In genomic region chr1:234823191-234824176, GRCh38 we compare ENCODE assay signal across 27 cellular contexts.
DNase-seq lines count a peak whose midpoint lies in the region; ATAC-seq and TF ChIP-seq lines count a peak whose summit lies in the region.
"Had no signal": no experiment of that assay in that cellular context is flagged by ENCODE, and none has a peak within 500 bp of the region (broad histone marks: within the 10 kb centered on the region; RNA-seq: fewer than 3 reads in every experiment).

No MANE protein-coding gene starts in this region.

- H3K27ac ChIP-seq in coronary artery, result no peak overlapping the region
- H3K27ac ChIP-seq: adrenal gland, brain microvascular endothelial cell, KMS-11, left lung, neural progenitor cell, testis had no signal

- peak; percentile 84 for DNase-seq in DMS153 (lab: John Stamatoyannopoulos, UW)
- DNase-seq in NCI-H1092 (lab: John Stamatoyannopoulos, UW), result peak; percentile 61
- peak; percentile 61 for DNase-seq in NCI-H774 (lab: John Stamatoyannopoulos, UW)
- no peak for DNase-seq in left lobe of liver (ENCODE audit: low spot score)
- DNase-seq in stimulated activated naive CD4-positive, alpha-beta T cell treated with Interleukin-2 at 50 U/mL for 16 hours (lab: John Stamatoyannopoulos, UW), result no peak
- DNase-seq in coronary artery (ENCODE audit: low spot score), result no peak
- DNase-seq: activated CD8-positive, alpha-beta T cell treated with anti-CD3 and anti-CD28 coated beads, Interleukin-2, amount 10 ng/mL, durations not matched to agents 7 days and 5 days; activated gamma-delta T cell treated with Interleukin-2 at 50 U/mL for 16 hours; adrenal gland; brain microvascular endothelial cell; GF-D8; head of caudate nucleus; HFFc6; left lung; NCI-H2171 treated with DMSO at 0.1 percent for 48 hours; NCI-H526 treated with DMSO at 0.1 percent for 48 hours; OCI-M1; posterior cingulate gyrus; SHP77; SW 1271; testis had no signal

- no peak overlapping the region for H3K4me3 ChIP-seq in coronary artery
- H3K4me3 ChIP-seq: adrenal gland, left lung, neural progenitor cell, testis had no signal

- no peak for TF ChIP-seq CTCF in coronary artery (IDR thresholded peaks at IDR 0.05)

- ATAC-seq in left lobe of liver (peak; percentile 35), GM21723 (IDR thresholded peaks at IDR 0.05; ENCODE audit: unreplicated experiment) (no peak), GM18907 (IDR thresholded peaks at IDR 0.05; ENCODE audit: unreplicated experiment) (no peak)
- ATAC-seq: activated CD4-positive, CD25-positive, alpha-beta regulatory T cell treated with anti-CD3 and anti-CD28 coated beads, Interleukin-2, amount 50 U/mL, for 24 hours; activated CD8-positive, alpha-beta T cell treated with anti-CD3 and anti-CD28 coated beads, Interleukin-2, amount 10 ng/mL, durations not matched to agents 7 days and 5 days; left lung; stimulated activated memory B cell treated with anti-CD40 and anti-IgM and Interleukin-4, amounts not matched to agents 10 μg/mL and 1 μg/mL and 100 μg/mL, for 72 hours had no signal

Comparison
In these comparisons a context has a peak if more than half of its experiments do, and no peak if none do; other contexts are left out.
1. DNase-seq: peak in DMS153 (single experiment), NCI-H1092 (single experiment) and NCI-H774 (single experiment); none in left lobe of liver (single experiment), stimulated activated naive CD4-positive, alpha-beta T cell treated with Interleukin-2 at 50 U/mL for 16 hours (single experiment) and coronary artery (single experiment).